In the genomic region with DNA sequence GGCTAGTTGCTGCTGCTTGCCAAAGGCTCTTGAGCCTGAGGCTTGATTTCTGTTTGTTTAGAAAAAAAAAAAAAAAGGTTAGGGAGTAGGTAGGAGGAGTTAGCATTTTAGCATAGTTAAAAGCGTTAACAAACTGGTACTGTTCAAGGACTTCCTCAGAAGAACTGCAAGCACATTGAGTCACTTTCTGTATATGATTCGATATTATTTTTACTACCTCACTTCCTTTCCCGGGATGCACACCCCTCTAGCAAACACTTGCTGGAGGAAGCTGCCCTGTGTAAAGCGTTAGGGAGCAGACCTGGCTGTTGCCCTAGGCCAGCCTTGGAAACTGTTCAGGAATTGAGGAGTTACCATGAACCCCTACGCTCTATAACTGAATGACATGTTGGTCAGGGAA, we compare ENCODE assay signal across 9 cellular contexts. TPM values are rescaled to one million over a fixed set of nuclear protein-coding genes. Genes with fewer than 3 reads are reported as not detected.
DNase-seq lines count a peak whose midpoint lies in the region; ATAC-seq and TF ChIP-seq lines count a peak whose summit lies in the region.
"Had no signal": no experiment of that assay in that cellular context is flagged by ENCODE, and none has a peak within 500 bp of the region (broad histone marks: within the 10 kb centered on the region; RNA-seq: fewer than 3 reads in every experiment).

No MANE protein-coding gene starts in this region.

- no peak overlapping the region for H3K4me3 Mint-ChIP-seq in CD4-positive, alpha-beta T cell
- H3K4me3 Mint-ChIP-seq in immature natural killer cell: no peak overlapping the region

- POLR2A ChIA-PET in CD4-positive, alpha-beta T cell (lab: Charles Lee): interaction anchor here (1.7 kb wide), 1 partner anchor 15 kb away, joined by 13 read pairs; a partner anchor contains a TSS

- H3K27me3 Mint-ChIP-seq in CD4-positive, alpha-beta T cell: no peaks in the 10 kb centered on the region
- peaks cover 0 to 1% (median 0%) of the 10 kb centered on the region in 3 donors for H3K27me3 Mint-ChIP-seq in immature natural killer cell (ENCODE audit: low read depth in 3 of 3)

- no peaks in the 10 kb centered on the region for H3K4me1 Mint-ChIP-seq in CD4-positive, alpha-beta T cell (ENCODE audit: low read depth)
- H3K4me1 Mint-ChIP-seq in immature natural killer cell: no peaks in the 10 kb centered on the region

- no peaks in the 10 kb centered on the region for H3K9me3 ChIP-seq in CD4-positive, alpha-beta T cell (ENCODE audit: control insufficient read depth, low read length)

- H3K36me3 Mint-ChIP-seq in CD4-positive, alpha-beta T cell (ENCODE audit: low read depth): no peaks in the 10 kb centered on the region
- H3K36me3 Mint-ChIP-seq in immature natural killer cell: no peaks in the 10 kb centered on the region

- TF ChIP-seq CTCF in CD4-positive, alpha-beta T cell (IDR thresholded peaks at IDR 0.05): no peak

- no peaks in the 10 kb centered on the region for H3K9me3 Mint-ChIP-seq in CD4-positive, alpha-beta T cell
- no peaks in the 10 kb centered on the region for H3K9me3 Mint-ChIP-seq in immature natural killer cell

- H3K27ac Mint-ChIP-seq in CD4-positive, alpha-beta T cell: peak overlapping the region; percentile 56
- H3K27ac Mint-ChIP-seq in immature natural killer cell: peak overlapping the region in 2 of 6 donors; percentile 24 to 66

- no peak for DNase-seq in CD4-positive, alpha-beta T cell
- DNase-seq in NOMO-1 treated with dmso at 0.1 percent for 144 hours (lab: John Stamatoyannopoulos, UW; ENCODE audit: unreplicated experiment): peak; percentile 52
- no peak for DNase-seq in SW480 (ENCODE audit: low spot score)
- DNase-seq in SHP77 (lab: John Stamatoyannopoulos, UW): no peak
- no peak for DNase-seq in activated CD8-positive, alpha-beta memory T cell treated with anti-CD3 and anti-CD28 coated beads for 24 hours
- DNase-seq in immature natural killer cell: no peak

- intact Hi-C loops in CD4-positive, alpha-beta T cell (cut with DNase I, micrococcal nuclease): no loop called here

- H3K27me3 ChIP-seq in CD4-positive, alpha-beta T cell (ENCODE audit: control insufficient read depth, insufficient read depth, low read length): no peaks in the 10 kb centered on the region

- peak; percentile 63 for ATAC-seq in CD4-positive, alpha-beta T cell (ENCODE audit: poor library complexity)
- ATAC-seq in GM18858 (IDR thresholded peaks at IDR 0.05; ENCODE audit: unreplicated experiment) (peak; percentile 40), esophagus mucosa (peak; percentile 91)
- ATAC-seq: Panc1 had no signal

- H3K27ac ChIP-seq in CD4-positive, alpha-beta T cell (ENCODE audit: low read depth, low read length): no peak overlapping the region

- CTCF ChIA-PET in CD4-positive, alpha-beta T cell (lab: Charles Lee): no interaction called here

RNA-seq across cellular contexts. Expression of a gene that starts 15.7 kb away (rescaled TPM):
- 10 to 100 TPM; 69.9 to 74.9 TPM for total RNA-seq in CD4-positive, alpha-beta T cell
- total RNA-seq in esophagus mucosa: 9.5 TPM
- polyA plus RNA-seq in immature natural killer cell: 10 to 100 TPM in 2 of 3 donors, 1 to 10 TPM in 1; 9.7 to 23.1 (median 11.6) TPM

Comparison
In these comparisons a context has a peak if more than half of its experiments do, and no peak if none do; other contexts are left out.
1. ATAC-seq: peak in every context shown above with its lines; median percentile 91 in esophagus mucosa; 63 in CD4-positive, alpha-beta T cell; 40 in GM18858.